Comparison of ENCODE assay signal across 8 cellular contexts in the genomic region with DNA sequence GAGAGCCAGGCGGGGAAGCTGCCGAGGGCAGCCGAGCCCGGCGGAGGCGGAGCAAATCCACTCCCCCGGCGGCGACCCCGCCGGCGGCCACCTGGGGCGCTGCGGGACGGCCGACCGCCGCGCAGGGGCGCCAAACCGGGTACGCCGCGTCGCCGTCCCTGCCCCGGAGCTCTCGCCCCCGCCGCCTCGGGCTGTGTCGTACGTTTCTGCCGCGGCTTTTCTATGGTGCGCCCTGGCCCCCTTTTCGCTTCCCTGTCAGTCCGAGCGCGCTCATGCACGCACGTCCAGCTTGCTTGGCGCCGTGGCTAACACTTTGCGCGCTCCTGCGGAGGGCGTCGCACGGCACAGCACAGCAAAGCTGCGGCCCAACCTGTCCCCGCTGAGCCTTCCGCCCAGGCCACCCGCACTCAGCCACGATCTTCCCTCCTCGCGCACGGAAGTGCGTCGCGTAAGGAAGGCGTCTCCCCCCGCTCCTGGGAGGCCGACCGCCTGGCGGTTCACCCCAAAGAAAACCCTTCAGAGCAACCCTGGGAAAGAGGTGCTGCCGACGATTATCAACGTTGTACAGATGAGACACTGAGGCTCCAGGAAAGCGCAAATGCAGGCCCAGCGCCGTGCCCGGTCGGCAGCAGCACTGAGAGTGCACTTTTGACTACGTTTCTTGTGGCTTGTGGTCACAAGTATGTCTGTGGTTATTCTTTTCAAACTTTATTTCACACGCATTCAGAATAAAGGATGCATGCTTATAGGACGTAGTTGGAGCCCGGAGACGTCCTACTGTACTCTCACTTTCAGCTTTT.
DNase-seq lines count a peak whose midpoint lies in the region; ATAC-seq and TF ChIP-seq lines count a peak whose summit lies in the region.

TSS of gene HECTD1 (minus strand) at position 48 of the 800 bp plus-strand sequence. CDS start 1,857 bp downstream, outside the sequence.

- H3K9ac ChIP-seq in muscle layer of colon (ENCODE audit: low read length): peak within 1 kb of the TSS; percentile 81

- DNase-seq in DMS153 treated with DMSO at 0.1 percent for 48 hours (lab: John Stamatoyannopoulos, UW; ENCODE audit: unreplicated experiment) (peak; percentile 94), HuH-7.5 (ENCODE audit: low spot score) (peak; percentile 100), OCI-M2 (lab: John Stamatoyannopoulos, UW; ENCODE audit: unreplicated experiment) (peak; percentile 76), activated T-cell treated with anti-CD3 and anti-CD28 coated beads for 4 hours (peak; percentile 87), erythroblast (lab: John Stamatoyannopoulos, UW) (peak; percentile 93 to 97)
- DNase-seq in stimulated activated CD8-positive, alpha-beta memory T cell treated with anti-CD3 and anti-CD28 coated beads, Interleukin-7, amount 100 ng/mL, for 24 hours (ENCODE audit: low read depth): peak; percentile 72

- no peaks in the 10 kb centered on the region for H3K36me3 ChIP-seq in muscle layer of colon (ENCODE audit: insufficient read depth, low read length)

- H3K4me1 ChIP-seq in muscle layer of colon (ENCODE audit: insufficient read depth, low read length): peaks cover 16% of the 10 kb centered on the region

- ATAC-seq in GM21528 (IDR thresholded peaks at IDR 0.05; ENCODE audit: low FRiP score, unreplicated experiment): peak; percentile 72

- no peaks in the 10 kb centered on the region for H3K9me3 ChIP-seq in muscle layer of colon (ENCODE audit: low read length)

- H3K4me3 ChIP-seq in muscle layer of colon (ENCODE audit: low read depth in 1 of 2, low read length in 2 of 2): peak within 1 kb of the TSS; percentile 73 to 90

- H3K27me3 ChIP-seq in muscle layer of colon (ENCODE audit: control insufficient read depth in 1 of 2, insufficient read depth in 2 of 2, low read length in 2 of 2): no peaks in the 10 kb centered on the region

- H3K27ac ChIP-seq in muscle layer of colon (ENCODE audit: low read depth, low read length): peak within 1 kb of the TSS; percentile 98

- peak; percentile 95 for TF ChIP-seq POLR2A in erythroblast (IDR thresholded peaks at IDR 0.05; ENCODE audit: low read length)

Comparison
In these comparisons a context has a peak if more than half of its experiments do, and no peak if none do; other contexts are left out.
1. Peak in every context shown above with its lines: DNase-seq, ATAC-seq, H3K4me3 ChIP-seq and H3K27ac ChIP-seq.